Comparison of ENCODE assay signal across 37 cellular contexts in genomic region chr17:77926144-77926543, GRCh38.
"Had no signal": no experiment of that assay in that cellular context is flagged by ENCODE, and none has a peak within 500 bp of the region (broad histone marks: within the 10 kb centered on the region; RNA-seq: fewer than 3 reads in every experiment).

No MANE protein-coding gene starts in this region.

- H3K27me3 ChIP-seq: body of pancreas had no signal

- H3K9me3 ChIP-seq: adrenal gland, body of pancreas, esophagus squamous epithelium had no signal

- H3K4me1 ChIP-seq: adrenal gland, esophagus squamous epithelium, gastroesophageal sphincter had no signal

- FAIRE-seq: colon, endometrium, endothelial cell of umbilical vein had no signal

- H3K4me3 ChIP-seq: adrenal gland, body of pancreas, esophagus squamous epithelium, gastroesophageal sphincter, heart right ventricle had no signal

- H3K4me3 Mint-ChIP-seq: activated CD4-positive, alpha-beta memory T cell treated with anti-CD3 and anti-CD28 coated beads for 36 hours; activated CD4-positive, alpha-beta T cell treated with anti-CD3 and anti-CD28 coated beads for 36 hours; activated CD4-positive, alpha-beta T cell treated with anti-CD3 and anti-CD28 coated beads, Interleukin-2, amount 10 ng/mL, durations not matched to agents 24 days and 14 days; activated CD8-positive, alpha-beta memory T cell treated with anti-CD3 and anti-CD28 coated beads, Interleukin-2, amount 10 ng/mL, durations not matched to agents 7 days and 5 days; activated CD8-positive, alpha-beta T cell treated with anti-CD3 and anti-CD28 coated beads, Interleukin-2, amount 10 ng/mL, durations not matched to agents 7 days and 5 days; activated naive CD4-positive, alpha-beta T cell treated with anti-CD3 and anti-CD28 coated beads for 36 hours; activated naive CD4-positive, alpha-beta T cell treated with anti-CD3 and anti-CD28 coated beads, Interleukin-2, amount 50 U/mL, for 24 hours; activated naive CD8-positive, alpha-beta T cell treated with anti-CD3 and anti-CD28 coated beads for 36 hours; activated naive CD8-positive, alpha-beta T cell treated with anti-CD3 and anti-CD28 coated beads, Interleukin-2, amount 50 U/mL, for 24 hours; activated T-helper 1 cell treated with anti-CD3 and anti-CD28 coated beads, Interleukin-12 subunit alpha, Interleukin-12 subunit beta, Interleukin-2, Interleukin-4 antibody, amounts not matched to agents 30 ng/mL and 10 ng/mL and 1 ng/mL, durations not matched to agents 14 hours and 24 hours and 36 hours; effector memory CD8-positive, alpha-beta T cell; T-helper 17 cell; T-helper 2 cell treated with Interferon-gamma antibody and Interleukin-4, amounts not matched to agents 5 μg/mL and 100 μg/mL, for 36 hours had no signal

- DNase-seq: activated CD4-positive, alpha-beta memory T cell treated with anti-CD3 and anti-CD28 coated beads for 36 hours; activated CD4-positive, alpha-beta T cell treated with anti-CD3 and anti-CD28 coated beads for 36 hours; activated CD4-positive, alpha-beta T cell treated with anti-CD3 and anti-CD28 coated beads, Interleukin-2, amount 10 ng/mL, durations not matched to agents 24 days and 14 days; activated CD4-positive, CD25-positive, alpha-beta regulatory T cell; activated CD4-positive, CD25-positive, alpha-beta regulatory T cell treated with anti-CD3 and anti-CD28 coated beads, Interleukin-2, amount 50 U/mL, for 72 hours; activated CD8-positive, alpha-beta memory T cell treated with anti-CD3 and anti-CD28 coated beads, Interleukin-2, amount 10 ng/mL, durations not matched to agents 7 days and 5 days; activated CD8-positive, alpha-beta memory T cell treated with anti-CD3 and anti-CD28 coated beads, Interleukin-2, amount 50 U/mL, for 4 hours; activated CD8-positive, alpha-beta T cell treated with anti-CD3 and anti-CD28 coated beads, Interleukin-2, amount 10 ng/mL, durations not matched to agents 7 days and 5 days; activated effector memory CD4-positive, alpha-beta T cell treated with anti-CD3 and anti-CD28 coated beads, Interleukin-2, amount 50 U/mL, for 16 hours; activated naive CD4-positive, alpha-beta T cell treated with anti-CD3 and anti-CD28 coated beads for 36 hours; activated naive CD8-positive, alpha-beta T cell treated with anti-CD3 and anti-CD28 coated beads for 36 hours; activated naive CD8-positive, alpha-beta T cell treated with anti-CD3 and anti-CD28 coated beads, Interleukin-2, amount 50 U/mL, for 24 hours; activated T-cell treated with anti-CD3 and anti-CD28 coated beads, Interleukin-2, amount 50 U/mL, for 1 hour; activated T-cell treated with anti-CD3 and anti-CD28 coated beads, Interleukin-2, amount 50 U/mL, for 48 hours; adrenal gland; amygdala; aorta; body of pancreas; caudate nucleus; cortex of kidney; dermis blood vessel endothelial cell; effector CD4-positive, alpha-beta T cell; effector memory CD8-positive, alpha-beta T cell; esophagus squamous epithelium; foreskin melanocyte; heart right ventricle; T-helper 17 cell; T1000 had no signal

- H3K36me3 Mint-ChIP-seq: activated CD4-positive, alpha-beta memory T cell treated with anti-CD3 and anti-CD28 coated beads for 36 hours; activated CD8-positive, alpha-beta memory T cell treated with anti-CD3 and anti-CD28 coated beads, Interleukin-2, amount 10 ng/mL, durations not matched to agents 7 days and 5 days; activated naive CD4-positive, alpha-beta T cell treated with anti-CD3 and anti-CD28 coated beads, Interleukin-2, amount 50 U/mL, for 24 hours; activated naive CD8-positive, alpha-beta T cell treated with anti-CD3 and anti-CD28 coated beads for 36 hours had no signal

- H3K27ac Mint-ChIP-seq: activated CD4-positive, alpha-beta memory T cell treated with anti-CD3 and anti-CD28 coated beads for 36 hours; activated CD4-positive, alpha-beta T cell treated with anti-CD3 and anti-CD28 coated beads for 36 hours; activated CD4-positive, alpha-beta T cell treated with anti-CD3 and anti-CD28 coated beads, Interleukin-2, amount 10 ng/mL, durations not matched to agents 24 days and 14 days; activated CD8-positive, alpha-beta memory T cell treated with anti-CD3 and anti-CD28 coated beads, Interleukin-2, amount 10 ng/mL, durations not matched to agents 7 days and 5 days; activated CD8-positive, alpha-beta T cell treated with anti-CD3 and anti-CD28 coated beads, Interleukin-2, amount 10 ng/mL, durations not matched to agents 7 days and 5 days; activated naive CD4-positive, alpha-beta T cell treated with anti-CD3 and anti-CD28 coated beads for 36 hours; activated naive CD4-positive, alpha-beta T cell treated with anti-CD3 and anti-CD28 coated beads, Interleukin-2, amount 50 U/mL, for 24 hours; activated naive CD8-positive, alpha-beta T cell treated with anti-CD3 and anti-CD28 coated beads for 36 hours; activated naive CD8-positive, alpha-beta T cell treated with anti-CD3 and anti-CD28 coated beads, Interleukin-2, amount 50 U/mL, for 24 hours; activated T-helper 1 cell treated with anti-CD3 and anti-CD28 coated beads, Interleukin-12 subunit alpha, Interleukin-12 subunit beta, Interleukin-2, Interleukin-4 antibody, amounts not matched to agents 30 ng/mL and 10 ng/mL and 1 ng/mL, durations not matched to agents 14 hours and 24 hours and 36 hours; activated T-helper 2 cell treated with anti-CD3 and anti-CD28 coated beads, Interferon-gamma antibody, Interleukin-2, Interleukin-4, amounts not matched to agents 10 μg/mL and 5 μg/mL and 100 μg/mL, durations not matched to agents 14 hours and 24 hours and 36 hours; T-helper 17 cell; T-helper 2 cell treated with Interferon-gamma antibody and Interleukin-4, amounts not matched to agents 5 μg/mL and 100 μg/mL, for 36 hours had no signal

- H3K9me3 Mint-ChIP-seq: activated CD4-positive, alpha-beta memory T cell treated with anti-CD3 and anti-CD28 coated beads for 36 hours; activated CD4-positive, alpha-beta T cell treated with anti-CD3 and anti-CD28 coated beads, Interleukin-2, amount 10 ng/mL, durations not matched to agents 24 days and 14 days; activated naive CD4-positive, alpha-beta T cell treated with anti-CD3 and anti-CD28 coated beads for 36 hours; activated naive CD4-positive, alpha-beta T cell treated with anti-CD3 and anti-CD28 coated beads, Interleukin-2, amount 50 U/mL, for 24 hours; activated naive CD8-positive, alpha-beta T cell treated with anti-CD3 and anti-CD28 coated beads for 36 hours; activated naive CD8-positive, alpha-beta T cell treated with anti-CD3 and anti-CD28 coated beads, Interleukin-2, amount 50 U/mL, for 24 hours; activated T-helper 1 cell treated with anti-CD3 and anti-CD28 coated beads, Interleukin-12 subunit alpha, Interleukin-12 subunit beta, Interleukin-2, Interleukin-4 antibody, amounts not matched to agents 30 ng/mL and 10 ng/mL and 1 ng/mL, durations not matched to agents 14 hours and 24 hours and 36 hours; activated T-helper 2 cell treated with anti-CD3 and anti-CD28 coated beads, Interferon-gamma antibody, Interleukin-2, Interleukin-4, amounts not matched to agents 10 μg/mL and 5 μg/mL and 100 μg/mL, durations not matched to agents 14 hours and 24 hours and 36 hours; effector memory CD8-positive, alpha-beta T cell; T-helper 2 cell treated with Interferon-gamma antibody and Interleukin-4, amounts not matched to agents 5 μg/mL and 100 μg/mL, for 36 hours had no signal

- H3K27me3 Mint-ChIP-seq: activated CD4-positive, alpha-beta memory T cell treated with anti-CD3 and anti-CD28 coated beads for 36 hours; activated CD4-positive, alpha-beta T cell treated with anti-CD3 and anti-CD28 coated beads for 36 hours; activated naive CD4-positive, alpha-beta T cell treated with anti-CD3 and anti-CD28 coated beads, Interleukin-2, amount 50 U/mL, for 24 hours; activated naive CD8-positive, alpha-beta T cell treated with anti-CD3 and anti-CD28 coated beads for 36 hours; activated naive CD8-positive, alpha-beta T cell treated with anti-CD3 and anti-CD28 coated beads, Interleukin-2, amount 50 U/mL, for 24 hours had no signal

- ATAC-seq: activated CD4-positive, alpha-beta T cell treated with anti-CD3 and anti-CD28 coated beads for 36 hours; activated CD8-positive, alpha-beta memory T cell treated with anti-CD3 and anti-CD28 coated beads, Interleukin-2, amount 10 ng/mL, durations not matched to agents 7 days and 5 days; activated CD8-positive, alpha-beta T cell treated with anti-CD3 and anti-CD28 coated beads, Interleukin-2, amount 10 ng/mL, durations not matched to agents 7 days and 5 days; activated naive CD8-positive, alpha-beta T cell treated with anti-CD3 and anti-CD28 coated beads, Interleukin-2, amount 50 U/mL, for 24 hours; body of pancreas; effector memory CD8-positive, alpha-beta T cell; gastroesophageal sphincter; heart right ventricle; T-helper 17 cell had no signal

- H3K27ac ChIP-seq: body of pancreas, epithelial cell of prostate, esophagus squamous epithelium, gastroesophageal sphincter, heart right ventricle had no signal

- H3K36me3 ChIP-seq: adrenal gland, esophagus squamous epithelium, gastroesophageal sphincter, heart right ventricle had no signal
